Comparison of ENCODE assay signal across 9 cellular contexts in genomic region chr18:76658627-76659026, GRCh38.
DNase-seq lines count a peak whose midpoint lies in the region; ATAC-seq and TF ChIP-seq lines count a peak whose summit lies in the region.
"Had no signal": no experiment of that assay in that cellular context is flagged by ENCODE, and none has a peak within 500 bp of the region (broad histone marks: within the 10 kb centered on the region; RNA-seq: fewer than 3 reads in every experiment).

No MANE protein-coding gene starts in this region.

- ATAC-seq in HG03432 (IDR thresholded peaks at IDR 0.05; ENCODE audit: unreplicated experiment) (peak; percentile 56), HG03280 (IDR thresholded peaks at IDR 0.05; ENCODE audit: unreplicated experiment) (no peak)

- 48% methylated on average over 7 of the region's 7 CpGs; no CpG with 5 or more reads in 1 of the 2 donors for WGBS in transverse colon (ENCODE audit: low coverage in 1 of 2), 2 donors

- TF ChIP-seq POLR2A in transverse colon (IDR thresholded peaks at IDR 0.05) = no peak

- peaks cover 5% of the 10 kb centered on the region for H3K27me3 ChIP-seq in transverse colon

- no peak overlapping the region for H3K27ac ChIP-seq in transverse colon
- H3K27ac ChIP-seq: neutrophil had no signal

- DNase-seq in SIG-M5 treated with dmso at 0.1 percent for 504 hours (lab: John Stamatoyannopoulos, UW; ENCODE audit: unreplicated experiment) = peak; percentile 59
- DNase-seq in SIG-M5 (lab: John Stamatoyannopoulos, UW) = no peak
- peak; percentile 14 for DNase-seq in amniotic epithelial cell (ENCODE audit: low read depth)
- peak; percentile 12 for DNase-seq in stimulated activated CD4-positive, alpha-beta T cell treated with anti-CD3 and anti-CD28 coated beads, Interleukin-4, amount 100 ng/mL, for 24 hours
- DNase-seq in dermis blood vessel endothelial cell = no peak
- no peak for DNase-seq in transverse colon

- in situ Hi-C loops in transverse colon (cut with MboI; ENCODE audit: low pct_ligation_motif_present in 1 of 4, low pct_unique_long_range_greater_than_20kb in 1 of 4, low sequenced_read_pairs in 3 of 4) = no loop called here

- H3K9me3 ChIP-seq in transverse colon = no peaks in the 10 kb centered on the region
- H3K9me3 ChIP-seq: neutrophil had no signal

- H3K4me3 ChIP-seq in transverse colon = no peak overlapping the region

- no peaks in the 10 kb centered on the region for H3K36me3 ChIP-seq in transverse colon
- H3K36me3 ChIP-seq: neutrophil had no signal

- TF ChIP-seq EP300 in transverse colon (IDR thresholded peaks at IDR 0.05; ENCODE audit: low read depth) = no peak

- TF ChIP-seq CTCF in transverse colon (IDR thresholded peaks at IDR 0.05) = no peak

- intact Hi-C loops in transverse colon (cut with DNase I; ENCODE audit: low total_unique reads) = no loop called here

- no peaks in the 10 kb centered on the region for H3K4me1 ChIP-seq in transverse colon

Comparison
In these comparisons a context has a peak if more than half of its experiments do, and no peak if none do; other contexts are left out.
1. DNase-seq: peak in SIG-M5 treated with dmso at 0.1 percent for 504 hours (single experiment), amniotic epithelial cell (single experiment) and stimulated activated CD4-positive, alpha-beta T cell treated with anti-CD3 and anti-CD28 coated beads, Interleukin-4, amount 100 ng/mL, for 24 hours (single experiment); none in SIG-M5 (single experiment), dermis blood vessel endothelial cell (single experiment) and transverse colon (single experiment).